ENCODE assay signal across 1 cellular context in the genomic region with DNA sequence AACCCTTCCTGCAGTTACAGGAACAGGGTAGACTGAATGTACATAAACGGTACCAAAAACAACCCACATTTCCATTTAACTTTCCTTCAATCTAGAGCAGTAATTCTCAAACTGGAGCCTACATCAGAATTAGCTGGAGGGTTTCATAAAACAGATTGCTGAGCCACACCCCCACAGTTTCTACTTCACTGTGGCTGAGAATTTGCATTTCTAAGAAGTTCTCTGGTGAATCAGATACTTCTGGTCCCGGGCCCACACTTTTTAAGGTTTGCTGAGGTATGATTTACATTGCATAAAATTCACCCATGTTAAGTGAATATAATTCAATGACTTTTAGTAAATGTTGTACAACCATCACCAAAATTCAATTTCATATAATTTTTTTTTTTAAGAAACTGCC.
TF ChIP-seq lines count a peak whose summit lies in the region.

No MANE protein-coding gene starts in this region.

TF ChIP-seq in SK-N-SH, 30 proteins besides CTCF, POLR2A, EP300 and RAD21 (continued from another document):
- TF ChIP-seq, protein P1, sequence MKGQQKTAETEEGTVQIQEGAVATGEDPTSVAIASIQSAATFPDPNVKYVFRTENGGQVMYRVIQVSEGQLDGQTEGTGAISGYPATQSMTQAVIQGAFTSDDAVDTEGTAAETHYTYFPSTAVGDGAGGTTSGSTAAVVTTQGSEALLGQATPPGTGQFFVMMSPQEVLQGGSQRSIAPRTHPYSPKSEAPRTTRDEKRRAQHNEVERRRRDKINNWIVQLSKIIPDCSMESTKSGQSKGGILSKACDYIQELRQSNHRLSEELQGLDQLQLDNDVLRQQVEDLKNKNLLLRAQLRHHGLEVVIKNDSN (IDR thresholded peaks at IDR 0.05; ENCODE audit: borderline replicate concordance, low read depth) = no peak
